ENCODE assay signal across 14 cellular contexts in the genomic region with DNA sequence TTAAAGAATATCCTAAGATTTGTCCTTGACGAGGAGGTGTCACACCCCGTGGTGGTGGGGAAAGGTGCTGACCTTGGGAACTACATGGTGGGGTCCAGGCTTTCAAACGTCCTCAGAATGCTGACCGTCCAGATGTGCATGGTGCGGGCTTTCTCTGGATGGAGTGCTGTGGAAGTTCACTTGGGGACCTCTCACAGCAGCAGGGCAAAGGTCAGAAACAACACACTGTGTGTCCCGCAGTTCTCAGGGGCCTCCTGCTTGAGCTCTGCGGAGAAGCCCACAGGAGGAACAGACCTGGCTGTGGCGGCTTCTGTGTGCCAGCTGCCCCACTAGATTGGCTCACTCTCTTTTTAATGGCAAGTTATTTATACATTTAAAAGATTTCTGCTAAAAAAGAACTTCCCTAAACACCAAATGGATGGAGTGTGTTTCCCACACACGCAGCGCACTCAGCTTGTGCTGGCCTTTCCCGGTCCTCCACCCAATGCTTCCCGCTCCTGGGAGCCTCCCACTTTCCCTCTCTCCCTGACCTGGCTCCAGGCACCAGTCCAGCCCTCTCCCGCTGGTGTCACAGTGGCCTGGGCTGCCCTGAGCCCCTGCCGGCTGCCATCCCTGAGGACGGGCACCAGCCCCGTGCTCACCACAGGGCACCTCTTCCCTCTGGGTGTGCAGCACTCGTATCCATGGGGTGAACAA.
"Had no signal": no experiment of that assay in that cellular context is flagged by ENCODE, and none has a peak within 500 bp of the region (broad histone marks: within the 10 kb centered on the region; RNA-seq: fewer than 3 reads in every experiment).

No MANE protein-coding gene starts in this region.

- H3K9me3 ChIP-seq: breast epithelium, upper lobe of right lung had no signal

- H3K36me3 ChIP-seq: breast epithelium, upper lobe of right lung, WERI-Rb-1 had no signal

- H3K27me3 ChIP-seq: breast epithelium, dorsolateral prefrontal cortex, upper lobe of right lung had no signal

- H3K4me3 ChIP-seq: breast epithelium, dorsolateral prefrontal cortex, upper lobe of right lung had no signal

- H3K27me3 Mint-ChIP-seq: activated CD4-positive, alpha-beta T cell treated with anti-CD3 and anti-CD28 coated beads, Interleukin-2, amount 10 ng/mL, durations not matched to agents 7 days and 5 days; activated naive CD8-positive, alpha-beta T cell had no signal

- H3K4me3 Mint-ChIP-seq: activated CD4-positive, alpha-beta T cell treated with anti-CD3 and anti-CD28 coated beads, Interleukin-2, amount 10 ng/mL, durations not matched to agents 7 days and 5 days; activated naive CD8-positive, alpha-beta T cell; nephron progenitor cell; stimulated activated effector memory CD8-positive, alpha-beta T cell treated with anti-CD3 and anti-CD28 coated beads, Interleukin-12 subunit alpha, Interleukin-12 subunit beta, amount 100 ng/mL, for 72 hours had no signal

- H3K27ac ChIP-seq: breast epithelium, dorsolateral prefrontal cortex, upper lobe of right lung, WERI-Rb-1 had no signal

- H3K4me1 Mint-ChIP-seq: activated CD4-positive, alpha-beta T cell treated with anti-CD3 and anti-CD28 coated beads, Interleukin-2, amount 10 ng/mL, durations not matched to agents 7 days and 5 days; stimulated activated effector memory CD8-positive, alpha-beta T cell treated with anti-CD3 and anti-CD28 coated beads, Interleukin-12 subunit alpha, Interleukin-12 subunit beta, amount 100 ng/mL, for 72 hours had no signal

- ATAC-seq: stimulated activated effector memory CD8-positive, alpha-beta T cell treated with anti-CD3 and anti-CD28 coated beads, Interleukin-12 subunit alpha, Interleukin-12 subunit beta, amount 100 ng/mL, for 72 hours; upper lobe of right lung had no signal

- H3K27ac Mint-ChIP-seq: activated CD4-positive, alpha-beta T cell treated with anti-CD3 and anti-CD28 coated beads, Interleukin-2, amount 10 ng/mL, durations not matched to agents 7 days and 5 days; activated naive CD8-positive, alpha-beta T cell; activated T-helper 2 cell treated with anti-CD3 and anti-CD28 coated beads, Interferon-gamma antibody, Interleukin-2, Interleukin-4, amounts not matched to agents 10 μg/mL and 5 μg/mL and 100 μg/mL, durations not matched to agents 14 hours and 24 hours and 36 hours; nephron progenitor cell; stimulated activated effector memory CD8-positive, alpha-beta T cell treated with anti-CD3 and anti-CD28 coated beads, Interleukin-12 subunit alpha, Interleukin-12 subunit beta, amount 100 ng/mL, for 72 hours had no signal

- DNase-seq: activated CD4-positive, alpha-beta T cell treated with anti-CD3 and anti-CD28 coated beads, Interleukin-2, amount 10 ng/mL, durations not matched to agents 7 days and 5 days; anterior cingulate cortex; hypothalamus; mammary epithelial cell; nephron progenitor cell; SK-N-SH; small intestine; upper lobe of right lung had no signal

- H3K36me3 Mint-ChIP-seq: stimulated activated effector memory CD8-positive, alpha-beta T cell treated with anti-CD3 and anti-CD28 coated beads, Interleukin-12 subunit alpha, Interleukin-12 subunit beta, amount 100 ng/mL, for 72 hours had no signal

- H3K4me1 ChIP-seq: breast epithelium, upper lobe of right lung had no signal
